Comparison of ENCODE assay signal across 1 cellular context in the genomic region with DNA sequence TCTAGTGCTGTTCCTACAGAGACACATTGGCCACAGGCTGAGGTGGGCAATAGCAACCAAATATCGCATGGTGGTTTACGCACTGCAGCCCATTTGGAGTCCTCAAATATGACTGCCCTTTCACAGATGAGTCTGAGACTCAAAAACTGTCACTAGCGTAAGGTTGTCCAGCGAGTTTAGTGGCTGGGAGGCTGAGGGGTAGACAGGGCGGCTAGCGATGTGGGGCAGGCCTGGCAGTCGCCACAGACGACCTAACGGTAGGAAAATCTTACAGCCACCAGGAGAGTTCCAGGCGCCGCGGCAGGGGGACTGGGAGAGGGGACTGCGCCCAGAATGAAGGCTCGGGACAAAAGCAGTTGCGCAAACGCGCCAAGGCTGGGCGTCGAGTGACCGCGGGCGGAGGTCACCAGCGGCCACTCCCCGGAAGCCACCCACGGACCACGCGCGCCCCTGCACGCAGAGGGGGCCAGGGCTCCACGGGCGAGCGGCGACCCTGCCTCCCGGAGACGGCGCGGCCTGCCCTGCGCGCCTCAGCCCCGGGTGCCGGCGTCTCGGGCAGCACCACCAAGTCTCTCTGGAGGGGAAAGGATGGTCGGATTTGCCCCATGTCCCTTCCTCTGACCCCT.
A peak's percentile ranks its signal among the peaks of the same experiment; 100 is the strongest.
TF ChIP-seq lines count a peak whose summit lies in the region.

No MANE protein-coding gene starts in this region.

TF ChIP-seq in K562, 482 proteins besides CTCF, POLR2A, EP300 and RAD21 (continued from another document and continues in another):
- TF ChIP-seq, protein P1, sequence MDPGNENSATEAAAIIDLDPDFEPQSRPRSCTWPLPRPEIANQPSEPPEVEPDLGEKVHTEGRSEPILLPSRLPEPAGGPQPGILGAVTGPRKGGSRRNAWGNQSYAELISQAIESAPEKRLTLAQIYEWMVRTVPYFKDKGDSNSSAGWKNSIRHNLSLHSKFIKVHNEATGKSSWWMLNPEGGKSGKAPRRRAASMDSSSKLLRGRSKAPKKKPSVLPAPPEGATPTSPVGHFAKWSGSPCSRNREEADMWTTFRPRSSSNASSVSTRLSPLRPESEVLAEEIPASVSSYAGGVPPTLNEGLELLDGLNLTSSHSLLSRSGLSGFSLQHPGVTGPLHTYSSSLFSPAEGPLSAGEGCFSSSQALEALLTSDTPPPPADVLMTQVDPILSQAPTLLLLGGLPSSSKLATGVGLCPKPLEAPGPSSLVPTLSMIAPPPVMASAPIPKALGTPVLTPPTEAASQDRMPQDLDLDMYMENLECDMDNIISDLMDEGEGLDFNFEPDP (CRISPR knock-in tag; IDR thresholded peaks at IDR 0.05): 0 out of 2 replicates have a peak, but pooled peaks have one; percentile 35
- TF ChIP-seq IFI16 (CRISPR knock-in tag; IDR thresholded peaks at IDR 0.05): no peak
- 0 out of 2 replicates have a peak, but pooled peaks have one; percentile 28 for TF ChIP-seq ZNF311 (CRISPR knock-in tag; IDR thresholded peaks at IDR 0.05)
- TF ChIP-seq, protein P2, sequence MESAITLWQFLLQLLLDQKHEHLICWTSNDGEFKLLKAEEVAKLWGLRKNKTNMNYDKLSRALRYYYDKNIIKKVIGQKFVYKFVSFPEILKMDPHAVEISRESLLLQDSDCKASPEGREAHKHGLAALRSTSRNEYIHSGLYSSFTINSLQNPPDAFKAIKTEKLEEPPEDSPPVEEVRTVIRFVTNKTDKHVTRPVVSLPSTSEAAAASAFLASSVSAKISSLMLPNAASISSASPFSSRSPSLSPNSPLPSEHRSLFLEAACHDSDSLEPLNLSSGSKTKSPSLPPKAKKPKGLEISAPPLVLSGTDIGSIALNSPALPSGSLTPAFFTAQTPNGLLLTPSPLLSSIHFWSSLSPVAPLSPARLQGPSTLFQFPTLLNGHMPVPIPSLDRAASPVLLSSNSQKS (CRISPR knock-in tag; IDR thresholded peaks at IDR 0.05): no peak
- TF ChIP-seq EWSR1 (IDR thresholded peaks at IDR 0.05; ENCODE audit: borderline replicate concordance, low read depth, partially characterized antibody): no peak
- TF ChIP-seq, protein P3, sequence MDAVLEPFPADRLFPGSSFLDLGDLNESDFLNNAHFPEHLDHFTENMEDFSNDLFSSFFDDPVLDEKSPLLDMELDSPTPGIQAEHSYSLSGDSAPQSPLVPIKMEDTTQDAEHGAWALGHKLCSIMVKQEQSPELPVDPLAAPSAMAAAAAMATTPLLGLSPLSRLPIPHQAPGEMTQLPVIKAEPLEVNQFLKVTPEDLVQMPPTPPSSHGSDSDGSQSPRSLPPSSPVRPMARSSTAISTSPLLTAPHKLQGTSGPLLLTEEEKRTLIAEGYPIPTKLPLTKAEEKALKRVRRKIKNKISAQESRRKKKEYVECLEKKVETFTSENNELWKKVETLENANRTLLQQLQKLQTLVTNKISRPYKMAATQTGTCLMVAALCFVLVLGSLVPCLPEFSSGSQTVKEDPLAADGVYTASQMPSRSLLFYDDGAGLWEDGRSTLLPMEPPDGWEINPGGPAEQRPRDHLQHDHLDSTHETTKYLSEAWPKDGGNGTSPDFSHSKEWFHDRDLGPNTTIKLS (IDR thresholded peaks at IDR 0.05; ENCODE audit: borderline replicate concordance, low read depth): no peak
- no peak for TF ChIP-seq TCF3 (CRISPR knock-in tag; IDR thresholded peaks at IDR 0.05)
- TF ChIP-seq, protein P4, sequence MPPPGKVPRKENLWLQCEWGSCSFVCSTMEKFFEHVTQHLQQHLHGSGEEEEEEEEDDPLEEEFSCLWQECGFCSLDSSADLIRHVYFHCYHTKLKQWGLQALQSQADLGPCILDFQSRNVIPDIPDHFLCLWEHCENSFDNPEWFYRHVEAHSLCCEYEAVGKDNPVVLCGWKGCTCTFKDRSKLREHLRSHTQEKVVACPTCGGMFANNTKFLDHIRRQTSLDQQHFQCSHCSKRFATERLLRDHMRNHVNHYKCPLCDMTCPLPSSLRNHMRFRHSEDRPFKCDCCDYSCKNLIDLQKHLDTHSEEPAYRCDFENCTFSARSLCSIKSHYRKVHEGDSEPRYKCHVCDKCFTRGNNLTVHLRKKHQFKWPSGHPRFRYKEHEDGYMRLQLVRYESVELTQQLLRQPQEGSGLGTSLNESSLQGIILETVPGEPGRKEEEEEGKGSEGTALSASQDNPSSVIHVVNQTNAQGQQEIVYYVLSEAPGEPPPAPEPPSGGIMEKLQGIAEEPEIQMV (tag; conservative IDR thresholded peaks at IDR 0.05; ENCODE audit: low read depth): no peak
- TF ChIP-seq PTTG1 (tag; IDR thresholded peaks at IDR 0.05; ENCODE audit: low read depth): no peak
- TF ChIP-seq TRIM28 (IDR thresholded peaks at IDR 0.05): no peak
- TF ChIP-seq BDP1 (IDR thresholded peaks at IDR 0.05; ENCODE audit: insufficient read depth, insufficient read length): no peak
- TF ChIP-seq, protein P5, sequence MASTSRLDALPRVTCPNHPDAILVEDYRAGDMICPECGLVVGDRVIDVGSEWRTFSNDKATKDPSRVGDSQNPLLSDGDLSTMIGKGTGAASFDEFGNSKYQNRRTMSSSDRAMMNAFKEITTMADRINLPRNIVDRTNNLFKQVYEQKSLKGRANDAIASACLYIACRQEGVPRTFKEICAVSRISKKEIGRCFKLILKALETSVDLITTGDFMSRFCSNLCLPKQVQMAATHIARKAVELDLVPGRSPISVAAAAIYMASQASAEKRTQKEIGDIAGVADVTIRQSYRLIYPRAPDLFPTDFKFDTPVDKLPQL (IDR thresholded peaks at IDR 0.05; ENCODE audit: extremely low read depth, insufficient read length): no peak
- TF ChIP-seq ZC3H4 (CRISPR knock-in tag; IDR thresholded peaks at IDR 0.05; ENCODE audit: borderline replicate concordance): peak; percentile 97; the same call in 1 of the 2 replicates
- TF ChIP-seq, protein P6, sequence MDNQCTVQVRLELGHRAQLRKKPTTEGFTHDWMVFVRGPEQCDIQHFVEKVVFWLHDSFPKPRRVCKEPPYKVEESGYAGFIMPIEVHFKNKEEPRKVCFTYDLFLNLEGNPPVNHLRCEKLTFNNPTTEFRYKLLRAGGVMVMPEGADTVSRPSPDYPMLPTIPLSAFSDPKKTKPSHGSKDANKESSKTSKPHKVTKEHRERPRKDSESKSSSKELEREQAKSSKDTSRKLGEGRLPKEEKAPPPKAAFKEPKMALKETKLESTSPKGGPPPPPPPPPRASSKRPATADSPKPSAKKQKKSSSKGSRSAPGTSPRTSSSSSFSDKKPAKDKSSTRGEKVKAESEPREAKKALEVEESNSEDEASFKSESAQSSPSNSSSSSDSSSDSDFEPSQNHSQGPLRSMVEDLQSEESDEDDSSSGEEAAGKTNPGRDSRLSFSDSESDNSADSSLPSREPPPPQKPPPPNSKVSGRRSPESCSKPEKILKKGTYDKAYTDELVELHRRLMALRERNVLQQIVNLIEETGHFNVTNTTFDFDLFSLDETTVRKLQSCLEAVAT (IDR thresholded peaks at IDR 0.05): 0 out of 4 replicates have a peak, but pooled peaks of 1 of the 2 experiments have one; percentile 49
- TF ChIP-seq, protein P7, sequence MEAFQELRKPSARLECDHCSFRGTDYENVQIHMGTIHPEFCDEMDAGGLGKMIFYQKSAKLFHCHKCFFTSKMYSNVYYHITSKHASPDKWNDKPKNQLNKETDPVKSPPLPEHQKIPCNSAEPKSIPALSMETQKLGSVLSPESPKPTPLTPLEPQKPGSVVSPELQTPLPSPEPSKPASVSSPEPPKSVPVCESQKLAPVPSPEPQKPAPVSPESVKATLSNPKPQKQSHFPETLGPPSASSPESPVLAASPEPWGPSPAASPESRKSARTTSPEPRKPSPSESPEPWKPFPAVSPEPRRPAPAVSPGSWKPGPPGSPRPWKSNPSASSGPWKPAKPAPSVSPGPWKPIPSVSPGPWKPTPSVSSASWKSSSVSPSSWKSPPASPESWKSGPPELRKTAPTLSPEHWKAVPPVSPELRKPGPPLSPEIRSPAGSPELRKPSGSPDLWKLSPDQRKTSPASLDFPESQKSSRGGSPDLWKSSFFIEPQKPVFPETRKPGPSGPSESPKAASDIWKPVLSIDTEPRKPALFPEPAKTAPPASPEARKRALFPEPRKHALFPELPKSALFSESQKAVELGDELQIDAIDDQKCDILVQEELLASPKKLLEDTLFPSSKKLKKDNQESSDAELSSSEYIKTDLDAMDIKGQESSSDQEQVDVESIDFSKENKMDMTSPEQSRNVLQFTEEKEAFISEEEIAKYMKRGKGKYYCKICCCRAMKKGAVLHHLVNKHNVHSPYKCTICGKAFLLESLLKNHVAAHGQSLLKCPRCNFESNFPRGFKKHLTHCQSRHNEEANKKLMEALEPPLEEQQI (IDR thresholded peaks at IDR 0.05): no peak
- TF ChIP-seq ZNF668 (CRISPR knock-in tag; IDR thresholded peaks at IDR 0.05): no peak
- no peak for TF ChIP-seq GTF2A2 (tag; IDR thresholded peaks at IDR 0.05)
- no peak for TF ChIP-seq SP1 (CRISPR knock-in tag; IDR thresholded peaks at IDR 0.05)
- no peak for TF ChIP-seq NR2C1 (IDR thresholded peaks at IDR 0.05)
- TF ChIP-seq NR2C1 (tag; IDR thresholded peaks at IDR 0.05): no peak; the same call in 1 of the 2 replicates
- no peak for TF ChIP-seq DACH1 (IDR thresholded peaks at IDR 0.05; ENCODE audit: partially characterized antibody)
- no peak for TF ChIP-seq ESRRA (IDR thresholded peaks at IDR 0.05; ENCODE audit: borderline replicate concordance, low read depth)
- TF ChIP-seq, protein P8, sequence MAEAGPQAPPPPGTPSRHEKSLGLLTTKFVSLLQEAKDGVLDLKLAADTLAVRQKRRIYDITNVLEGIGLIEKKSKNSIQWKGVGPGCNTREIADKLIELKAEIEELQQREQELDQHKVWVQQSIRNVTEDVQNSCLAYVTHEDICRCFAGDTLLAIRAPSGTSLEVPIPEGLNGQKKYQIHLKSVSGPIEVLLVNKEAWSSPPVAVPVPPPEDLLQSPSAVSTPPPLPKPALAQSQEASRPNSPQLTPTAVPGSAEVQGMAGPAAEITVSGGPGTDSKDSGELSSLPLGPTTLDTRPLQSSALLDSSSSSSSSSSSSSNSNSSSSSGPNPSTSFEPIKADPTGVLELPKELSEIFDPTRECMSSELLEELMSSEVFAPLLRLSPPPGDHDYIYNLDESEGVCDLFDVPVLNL (CRISPR knock-in tag; IDR thresholded peaks at IDR 0.05; ENCODE audit: low read depth): no peak
- TF ChIP-seq ARNT (IDR thresholded peaks at IDR 0.05): no peak
- no peak for TF ChIP-seq RBM25 (IDR thresholded peaks at IDR 0.05; ENCODE audit: low read depth, low read length, severe bottlenecking)
- TF ChIP-seq NCOA1 (IDR thresholded peaks at IDR 0.05; ENCODE audit: low read depth): no peak
- TF ChIP-seq, protein P9, sequence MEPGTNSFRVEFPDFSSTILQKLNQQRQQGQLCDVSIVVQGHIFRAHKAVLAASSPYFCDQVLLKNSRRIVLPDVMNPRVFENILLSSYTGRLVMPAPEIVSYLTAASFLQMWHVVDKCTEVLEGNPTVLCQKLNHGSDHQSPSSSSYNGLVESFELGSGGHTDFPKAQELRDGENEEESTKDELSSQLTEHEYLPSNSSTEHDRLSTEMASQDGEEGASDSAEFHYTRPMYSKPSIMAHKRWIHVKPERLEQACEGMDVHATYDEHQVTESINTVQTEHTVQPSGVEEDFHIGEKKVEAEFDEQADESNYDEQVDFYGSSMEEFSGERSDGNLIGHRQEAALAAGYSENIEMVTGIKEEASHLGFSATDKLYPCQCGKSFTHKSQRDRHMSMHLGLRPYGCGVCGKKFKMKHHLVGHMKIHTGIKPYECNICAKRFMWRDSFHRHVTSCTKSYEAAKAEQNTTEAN (CRISPR knock-in tag; IDR thresholded peaks at IDR 0.05): no peak
- 0 out of 2 replicates have a peak, but pooled peaks have one; percentile 12 for TF ChIP-seq ZNF197 (CRISPR knock-in tag; IDR thresholded peaks at IDR 0.05; ENCODE audit: low read depth)
- no peak for TF ChIP-seq KDM5B (IDR thresholded peaks at IDR 0.05; ENCODE audit: insufficient replicate concordance, low read depth, low read length)
- TF ChIP-seq GATAD2A (IDR thresholded peaks at IDR 0.05): 0 out of 2 replicates have a peak, but pooled peaks have one; percentile 70
- no peak for TF ChIP-seq EZH2 (IDR thresholded peaks at IDR 0.05; ENCODE audit: borderline replicate concordance, low read depth, low read length)
- TF ChIP-seq ZNF23 (CRISPR knock-in tag; IDR thresholded peaks at IDR 0.05): no peak
- no peak for TF ChIP-seq SREBF2 (CRISPR knock-in tag; IDR thresholded peaks at IDR 0.05)
- TF ChIP-seq, protein P10, sequence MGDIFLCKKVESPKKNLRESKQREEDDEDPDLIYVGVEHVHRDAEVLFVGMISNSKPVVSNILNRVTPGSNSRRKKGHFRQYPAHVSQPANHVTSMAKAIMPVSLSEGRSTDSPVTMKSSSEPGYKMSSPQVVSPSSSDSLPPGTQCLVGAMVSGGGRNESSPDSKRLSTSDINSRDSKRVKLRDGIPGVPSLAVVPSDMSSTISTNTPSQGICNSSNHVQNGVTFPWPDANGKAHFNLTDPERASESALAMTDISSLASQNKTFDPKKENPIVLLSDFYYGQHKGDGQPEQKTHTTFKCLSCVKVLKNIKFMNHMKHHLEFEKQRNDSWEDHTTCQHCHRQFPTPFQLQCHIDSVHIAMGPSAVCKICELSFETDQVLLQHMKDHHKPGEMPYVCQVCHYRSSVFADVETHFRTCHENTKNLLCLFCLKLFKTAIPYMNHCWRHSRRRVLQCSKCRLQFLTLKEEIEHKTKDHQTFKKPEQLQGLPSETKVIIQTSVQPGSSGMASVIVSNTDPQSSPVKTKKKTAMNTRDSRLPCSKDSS (IDR thresholded peaks at IDR 0.05; ENCODE audit: low read depth, partially characterized antibody): no peak
- no peak for TF ChIP-seq POLR2H (tag; IDR thresholded peaks at IDR 0.05; ENCODE audit: low read depth)
- no peak for TF ChIP-seq ZFPM2 (CRISPR knock-in tag; IDR thresholded peaks at IDR 0.05)
- TF ChIP-seq, protein P11, sequence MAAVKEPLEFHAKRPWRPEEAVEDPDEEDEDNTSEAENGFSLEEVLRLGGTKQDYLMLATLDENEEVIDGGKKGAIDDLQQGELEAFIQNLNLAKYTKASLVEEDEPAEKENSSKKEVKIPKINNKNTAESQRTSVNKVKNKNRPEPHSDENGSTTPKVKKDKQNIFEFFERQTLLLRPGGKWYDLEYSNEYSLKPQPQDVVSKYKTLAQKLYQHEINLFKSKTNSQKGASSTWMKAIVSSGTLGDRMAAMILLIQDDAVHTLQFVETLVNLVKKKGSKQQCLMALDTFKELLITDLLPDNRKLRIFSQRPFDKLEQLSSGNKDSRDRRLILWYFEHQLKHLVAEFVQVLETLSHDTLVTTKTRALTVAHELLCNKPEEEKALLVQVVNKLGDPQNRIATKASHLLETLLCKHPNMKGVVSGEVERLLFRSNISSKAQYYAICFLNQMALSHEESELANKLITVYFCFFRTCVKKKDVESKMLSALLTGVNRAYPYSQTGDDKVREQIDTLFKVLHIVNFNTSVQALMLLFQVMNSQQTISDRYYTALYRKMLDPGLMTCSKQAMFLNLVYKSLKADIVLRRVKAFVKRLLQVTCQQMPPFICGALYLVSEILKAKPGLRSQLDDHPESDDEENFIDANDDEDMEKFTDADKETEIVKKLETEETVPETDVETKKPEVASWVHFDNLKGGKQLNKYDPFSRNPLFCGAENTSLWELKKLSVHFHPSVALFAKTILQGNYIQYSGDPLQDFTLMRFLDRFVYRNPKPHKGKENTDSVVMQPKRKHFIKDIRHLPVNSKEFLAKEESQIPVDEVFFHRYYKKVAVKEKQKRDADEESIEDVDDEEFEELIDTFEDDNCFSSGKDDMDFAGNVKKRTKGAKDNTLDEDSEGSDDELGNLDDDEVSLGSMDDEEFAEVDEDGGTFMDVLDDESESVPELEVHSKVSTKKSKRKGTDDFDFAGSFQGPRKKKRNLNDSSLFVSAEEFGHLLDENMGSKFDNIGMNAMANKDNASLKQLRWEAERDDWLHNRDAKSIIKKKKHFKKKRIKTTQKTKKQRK (IDR thresholded peaks at IDR 0.05; ENCODE audit: borderline replicate concordance, low read depth, low read length): no peak
- TF ChIP-seq NCOR1 (IDR thresholded peaks at IDR 0.05): no peak
- TF ChIP-seq MAFK (IDR thresholded peaks at IDR 0.05; ENCODE audit: low read length): no peak
